In the genomic region with DNA sequence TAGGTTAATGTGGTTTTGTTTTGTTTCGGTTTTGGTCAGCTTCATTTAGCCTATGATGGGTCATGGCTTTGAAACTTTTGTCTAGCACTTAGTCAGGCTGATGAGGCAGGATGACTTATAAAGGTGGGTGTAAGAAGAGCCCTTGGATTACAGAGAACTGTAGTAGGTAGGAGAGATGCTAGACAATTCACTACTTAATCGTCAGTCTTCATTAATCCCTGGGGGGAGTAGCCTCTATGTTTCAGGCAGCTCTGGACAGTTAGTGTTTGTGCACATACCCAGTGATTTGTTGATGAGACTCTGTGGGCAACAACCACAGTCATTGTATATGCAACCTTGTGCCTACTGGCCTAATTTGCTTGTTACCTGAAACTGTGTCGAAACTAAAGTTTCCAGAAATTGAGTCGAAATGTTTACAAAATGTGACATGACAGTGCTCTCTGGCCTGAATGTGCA, we compare ENCODE assay signal across 8 cellular contexts.
A peak's percentile ranks its signal among the peaks of the same experiment; 100 is the strongest.
DNase-seq lines count a peak whose midpoint lies in the region; ATAC-seq and TF ChIP-seq lines count a peak whose summit lies in the region.

No MANE protein-coding gene starts in this region.

- H3K9me3 ChIP-seq in naive thymus-derived CD4-positive, alpha-beta T cell (ENCODE audit: control insufficient read depth in 2 of 3, low read length in 3 of 3), result no peaks in the 10 kb centered on the region
- H3K9me3 ChIP-seq in aorta (ENCODE audit: control insufficient read depth, low read length), result no peaks in the 10 kb centered on the region

- peaks cover 10 to 52% (median 17%) of the 10 kb centered on the region in 3 experiments for H3K36me3 ChIP-seq in naive thymus-derived CD4-positive, alpha-beta T cell (ENCODE audit: control insufficient read depth in 2 of 3, insufficient read depth in 3 of 3, low read length in 3 of 3)
- H3K36me3 ChIP-seq in aorta (ENCODE audit: control insufficient read depth in 1 of 2, insufficient read depth in 2 of 2, low read length in 1 of 2), result peaks cover 6 to 7% of the 10 kb centered on the region in 2 donors

- peaks cover 62% of the 10 kb centered on the region for H3K36me3 Mint-ChIP-seq in T-cell
- peaks cover 15 to 65% (median 55%) of the 10 kb centered on the region in 5 donors for H3K36me3 Mint-ChIP-seq in naive thymus-derived CD4-positive, alpha-beta T cell
- peaks cover 26% of the 10 kb centered on the region for H3K36me3 Mint-ChIP-seq in type B pancreatic cell

- H3K4me1 ChIP-seq in naive thymus-derived CD4-positive, alpha-beta T cell (ENCODE audit: control insufficient read depth in 2 of 2, insufficient read depth in 2 of 2, low read length in 2 of 2), result no peaks in the 10 kb centered on the region
- H3K4me1 ChIP-seq in aorta (ENCODE audit: control insufficient read depth in 1 of 2, insufficient read depth in 2 of 2, low read length in 2 of 2), result peaks cover 2 to 3% of the 10 kb centered on the region in 2 donors

- no peaks in the 10 kb centered on the region for H3K27me3 ChIP-seq in naive thymus-derived CD4-positive, alpha-beta T cell (ENCODE audit: control insufficient read depth in 2 of 2, insufficient read depth in 2 of 2, low read length in 2 of 2)
- no peaks in the 10 kb centered on the region for H3K27me3 ChIP-seq in aorta (ENCODE audit: control insufficient read depth in 1 of 2, insufficient read depth in 2 of 2, low read length in 1 of 2)

- intact Hi-C loops in naive thymus-derived CD4-positive, alpha-beta T cell (cut with micrococcal nuclease), result no loop called here
- intact Hi-C loops in aorta (cut with DNase I), result no loop called here

- 82 to 85% methylated on average over 4 of the region's 4 CpGs for WGBS in aorta, 2 donors

- H3K27me3 Mint-ChIP-seq in T-cell (no peaks in the 10 kb centered on the region), type B pancreatic cell (no peaks in the 10 kb centered on the region)
- no peaks in the 10 kb centered on the region for H3K27me3 Mint-ChIP-seq in naive thymus-derived CD4-positive, alpha-beta T cell

- H3K9me3 Mint-ChIP-seq in T-cell (no peaks in the 10 kb centered on the region), type B pancreatic cell (no peaks in the 10 kb centered on the region)
- H3K9me3 Mint-ChIP-seq in naive thymus-derived CD4-positive, alpha-beta T cell, result peaks cover 0 to 3% (median 0%) of the 10 kb centered on the region in 11 donors

- no peak overlapping the region for H3K4me3 ChIP-seq in naive thymus-derived CD4-positive, alpha-beta T cell (ENCODE audit: low read length)
- H3K4me3 ChIP-seq in aorta (ENCODE audit: low read length in 2 of 2), result no peak overlapping the region

- H3K4me1 Mint-ChIP-seq in T-cell (peaks cover 0 to 29% (median 18%) of the 10 kb centered on the region in 3 donors), type B pancreatic cell (ENCODE audit: unreplicated experiment) (peaks cover 9% of the 10 kb centered on the region)
- peaks cover 0 to 18% (median 4%) of the 10 kb centered on the region in 7 donors for H3K4me1 Mint-ChIP-seq in naive thymus-derived CD4-positive, alpha-beta T cell

- DNase-seq in HCEC 1CT (peak; percentile 51), T-cell (no peak), type B pancreatic cell (ENCODE audit: extremely low spot score, unreplicated experiment) (no peak), aorta (no peak), NCI-H2081 (lab: John Stamatoyannopoulos, UW) (no peak), NCI-H1694 treated with DMSO at 0.1 percent for 48 hours (lab: John Stamatoyannopoulos, UW) (no peak)
- DNase-seq in naive thymus-derived CD4-positive, alpha-beta T cell, result no peak

- POLR2A ChIA-PET in T-cell (lab: Charles Lee), result no interaction called here
- POLR2A ChIA-PET in naive thymus-derived CD4-positive, alpha-beta T cell (lab: Charles Lee), result interaction anchor here (1.0 kb wide), 1 partner anchor 23 kb away, joined by 3 read pairs; no protein-coding TSS in a partner anchor

- no peak overlapping the region for H3K27ac ChIP-seq in naive thymus-derived CD4-positive, alpha-beta T cell (ENCODE audit: low read depth, low read length)
- H3K27ac ChIP-seq in aorta (ENCODE audit: low read depth in 1 of 2, low read length in 2 of 2), result peak overlapping the region in 1 of 2 donors; percentile 44

- no peak overlapping the region for H3K4me3 Mint-ChIP-seq in T-cell
- H3K4me3 Mint-ChIP-seq in naive thymus-derived CD4-positive, alpha-beta T cell, result peak overlapping the region in 1 of 10 donors; percentile 24
- H3K4me3 Mint-ChIP-seq in type B pancreatic cell, result no peak overlapping the region

- no peak for TF ChIP-seq CTCF in type B pancreatic cell (conservative IDR thresholded peaks at IDR 0.05)

- CTCF ChIA-PET in T-cell (lab: Charles Lee), result no interaction called here
- CTCF ChIA-PET in naive thymus-derived CD4-positive, alpha-beta T cell (lab: Charles Lee), result interaction anchor here (1.0 to 1.5 kb wide), 2 partner anchors 20 to 271 kb away, joined by 3 to 4 read pairs; no protein-coding TSS in a partner anchor

- ATAC-seq in GM19035 (IDR thresholded peaks at IDR 0.05; ENCODE audit: unreplicated experiment) (peak; percentile 88), T-cell (replicated peaks in 1 of 4) (peak in 1 of 4 experiments; percentile 65), aorta (ENCODE audit: low FRiP score) (no peak)
- peak; percentile 41 for ATAC-seq in naive thymus-derived CD4-positive, alpha-beta T cell

- H3K27ac Mint-ChIP-seq in T-cell (peak overlapping the region; percentile 62 to 84), type B pancreatic cell (no peak overlapping the region)
- peak overlapping the region in 4 of 9 donors; percentile 4 to 80 (median 13) for H3K27ac Mint-ChIP-seq in naive thymus-derived CD4-positive, alpha-beta T cell
